In genomic region chr15:62048254-62048653, GRCh38 we compare ENCODE assay signal across 6 cellular contexts. TPM values are rescaled to one million over a fixed set of nuclear protein-coding genes. Genes with fewer than 3 reads are reported as not detected.
"Had no signal": no experiment of that assay in that cellular context is flagged by ENCODE, and none has a peak within 500 bp of the region (broad histone marks: within the 10 kb centered on the region; RNA-seq: fewer than 3 reads in every experiment).

No MANE protein-coding gene starts in this region.

RNA-seq across cellular contexts. Expression of gene C2CD4A, which starts 18.5 kb away (rescaled TPM):
- total RNA-seq: activated naive CD8-positive, alpha-beta T cell treated with anti-CD3 and anti-CD28 coated beads, Interleukin-2, amount 10 ng/mL, durations not matched to agents 7 days and 5 days; activated T-helper 2 cell treated with anti-CD3 and anti-CD28 coated beads, Interferon-gamma antibody, Interleukin-2, Interleukin-4, amounts not matched to agents 10 μg/mL and 5 μg/mL and 100 μg/mL, durations not matched to agents 14 hours and 24 hours and 36 hours; ascending aorta; astrocyte; cardiac muscle cell had no signal
- polyA plus RNA-seq: aorta, cardiac muscle cell had no signal
